ENCODE assay signal across 1 cellular context in genomic region chr4:37236165-37236564, GRCh38.
TF ChIP-seq lines count a peak whose summit lies in the region.

No MANE protein-coding gene starts in this region.

TF ChIP-seq in GM12878, 131 proteins besides CTCF, POLR2A, EP300 and RAD21 (continued from another document and continues in another):
- TF ChIP-seq ZBTB40 (IDR thresholded peaks at IDR 0.05; ENCODE audit: borderline replicate concordance) (no peak), CREB1 (IDR thresholded peaks at IDR 0.05; ENCODE audit: low read depth) (peak; percentile 23; the same call in 1 of the 2 replicates), ZNF217 (IDR thresholded peaks at IDR 0.05) (no peak), HCFC1 (IDR thresholded peaks at IDR 0.05; ENCODE audit: low read length) (no peak), POU2F2 (IDR thresholded peaks at IDR 0.05; ENCODE audit: borderline replicate concordance, low read depth, low read length) (no peak), TCF3 (IDR thresholded peaks at IDR 0.05; ENCODE audit: borderline replicate concordance, insufficient read depth, low read depth, low read length) (no peak), SP1 (IDR thresholded peaks at IDR 0.05; ENCODE audit: low read depth, low read length) (no peak), E2F4 (IDR thresholded peaks at IDR 0.05; ENCODE audit: low read depth, low read length) (no peak), SMAD5 (IDR thresholded peaks at IDR 0.05; ENCODE audit: low read depth) (no peak), ATF7 (IDR thresholded peaks at IDR 0.05; ENCODE audit: low read depth) (no peak), PAX5 (IDR thresholded peaks at IDR 0.05; ENCODE audit: borderline replicate concordance, low read depth, low read length) (no peak), ZBTB11 (CRISPR knock-in tag; IDR thresholded peaks at IDR 0.05) (no peak), BCLAF1 (IDR thresholded peaks at IDR 0.05) (no peak), NFYA (IDR thresholded peaks at IDR 0.05; ENCODE audit: borderline replicate concordance, low read depth, low read length) (no peak), RELA (IDR thresholded peaks at IDR 0.05; ENCODE audit: borderline replicate concordance, partially characterized antibody) (no peak), EED (IDR thresholded peaks at IDR 0.05; ENCODE audit: low read depth) (no peak), JUNB (IDR thresholded peaks at IDR 0.05) (peak; percentile 62), ZNF687 (IDR thresholded peaks at IDR 0.05) (no peak), SIX5 (IDR thresholded peaks at IDR 0.05; ENCODE audit: low read depth, low read length, severe bottlenecking) (no peak), RFX5 (IDR thresholded peaks at IDR 0.05; ENCODE audit: low read depth, low read length) (no peak), RELB (IDR thresholded peaks at IDR 0.05; ENCODE audit: low read depth) (no peak), GABPA (IDR thresholded peaks at IDR 0.05; ENCODE audit: low read depth) (peak; percentile 36; the same call in 1 of the 2 replicates), NBN (IDR thresholded peaks at IDR 0.05) (no peak), SMAD1 (IDR thresholded peaks at IDR 0.05; ENCODE audit: low read depth, partially characterized antibody) (no peak), EGR1 (IDR thresholded peaks at IDR 0.05; ENCODE audit: borderline replicate concordance in 1 of 2, low read depth in 2 of 2, low read length in 2 of 2) (no peak), PAX8 (IDR thresholded peaks at IDR 0.05) (no peak), CREM (IDR thresholded peaks at IDR 0.05; ENCODE audit: low read depth) (no peak), ZBED1 (IDR thresholded peaks at IDR 0.05; ENCODE audit: borderline replicate concordance) (no peak), BACH1 (IDR thresholded peaks at IDR 0.05; ENCODE audit: borderline replicate concordance) (no peak), BRCA1 (IDR thresholded peaks at IDR 0.05; ENCODE audit: low read depth, low read length) (no peak), LARP7 (IDR thresholded peaks at IDR 0.05) (no peak), MXI1 (IDR thresholded peaks at IDR 0.05; ENCODE audit: low read depth, low read length) (no peak), CEBPB (IDR thresholded peaks at IDR 0.05; ENCODE audit: borderline replicate concordance in 1 of 2, low read depth in 2 of 2, low read length in 2 of 2) (no peak), BCL3 (IDR thresholded peaks at IDR 0.05; ENCODE audit: borderline replicate concordance, insufficient read depth, low read depth, low read length, poor library complexity, severe bottlenecking) (peak; percentile 22), ZSCAN29 (IDR thresholded peaks at IDR 0.05) (no peak), STAT1 (conservative IDR thresholded peaks at IDR 0.05) (no peak), NFIC (IDR thresholded peaks at IDR 0.05; ENCODE audit: low read depth, low read length) (peak; percentile 36; the same call in 1 of the 2 replicates), TARDBP (IDR thresholded peaks at IDR 0.05; ENCODE audit: borderline replicate concordance) (no peak), ASH2L (IDR thresholded peaks at IDR 0.05; ENCODE audit: borderline replicate concordance, low read depth) (no peak), ATF2 (IDR thresholded peaks at IDR 0.05; ENCODE audit: low read length) (peak; percentile 56), POLR2AphosphoS2 (IDR thresholded peaks at IDR 0.05; ENCODE audit: low read depth, low read length) (no peak), IRF4 (IDR thresholded peaks at IDR 0.05; ENCODE audit: low read depth, low read length) (no peak), RCOR1 (conservative IDR thresholded peaks at IDR 0.05; ENCODE audit: low read depth, low read length) (no peak), HDAC6 (IDR thresholded peaks at IDR 0.05; ENCODE audit: unreplicated experiment) (no peak), MEF2B (IDR thresholded peaks at IDR 0.05; ENCODE audit: partially characterized antibody, poor library complexity, severe bottlenecking) (no peak), ETV6 (conservative IDR thresholded peaks at IDR 0.05 in 1 of 2, IDR thresholded peaks at IDR 0.05 in 1 of 2; ENCODE audit: borderline replicate concordance in 1 of 2, low read depth in 1 of 2) (0 out of 4 replicates have a peak, but pooled peaks of 1 of the 2 experiments have one; percentile 35)
